Comparison of ENCODE assay signal across 8 cellular contexts in genomic region chr1:28507247-28507645, GRCh38. TPM values are rescaled to one million over a fixed set of nuclear protein-coding genes. Genes with fewer than 3 reads are reported as not detected.
DNase-seq lines count a peak whose midpoint lies in the region; ATAC-seq and TF ChIP-seq lines count a peak whose summit lies in the region.

No MANE protein-coding gene starts in this region.

- H3K4me3 ChIP-seq in foreskin fibroblast (ENCODE audit: low read depth in 1 of 2, low read length in 2 of 2) (peak overlapping the region; percentile 72 to 99), skin epidermis (peak overlapping the region; percentile 65 to 86 (median 83))

- H3K27ac Mint-ChIP-seq in WTC11, result peak overlapping the region; percentile 99

- H3K27me3 Mint-ChIP-seq in WTC11 (ENCODE audit: low read depth), result peaks cover 7% of the 10 kb centered on the region

- H3K36me3 Mint-ChIP-seq in WTC11, result peaks cover 68% of the 10 kb centered on the region

- H3K27ac ChIP-seq in skin epidermis, result peak overlapping the region in 20 of 21 experiments; percentile 78 to 96 (median 90)

- no peak for TF ChIP-seq CTCF in WTC11 (IDR thresholded peaks at IDR 0.05)
- no peak for TF ChIP-seq CTCF in foreskin fibroblast (IDR thresholded peaks at IDR 0.05; ENCODE audit: low read depth, low read length)

- peaks cover 36% of the 10 kb centered on the region for H3K4me1 Mint-ChIP-seq in WTC11

- peak overlapping the region; percentile 99 for H3K4me3 Mint-ChIP-seq in WTC11

- CTCF ChIA-PET in WTC11 (lab: Charles Lee), result no interaction called here

- ATAC-seq in WTC11 (no peak), GM19467 (IDR thresholded peaks at IDR 0.05; ENCODE audit: unreplicated experiment) (no peak), HG02588 (IDR thresholded peaks at IDR 0.05; ENCODE audit: unreplicated experiment) (no peak)

- POLR2A ChIA-PET in WTC11 (lab: Charles Lee), result interaction anchor here (0.8 to 3.1 kb wide), 4 partner anchors 11 to 271 kb away, joined by 3 to 12 read pairs (median 4); partner anchors contain the start of gene ATP5IF1

- DNase-seq in DMS 273 (lab: John Stamatoyannopoulos, UW; ENCODE audit: unreplicated experiment), result peak; percentile 50
- DNase-seq in DMS 273 treated with DMSO at 0.1 percent for 48 hours (lab: John Stamatoyannopoulos, UW), result no peak
- DNase-seq in WTC11 (ENCODE audit: low spot score), result no peak
- peak in 1 of 2 donors; percentile 26 for DNase-seq in foreskin fibroblast
- no peak for DNase-seq in SW480 (ENCODE audit: low spot score)

- no peaks in the 10 kb centered on the region for H3K9me3 Mint-ChIP-seq in WTC11

TF ChIP-seq in WTC11, 78 proteins besides CTCF, POLR2A, EP300 and RAD21 (continues in another document):
- TF ChIP-seq SOX15 (CRISPR knock-in tag; IDR thresholded peaks at IDR 0.05) (no peak), ETV6 (CRISPR knock-in tag; IDR thresholded peaks at IDR 0.05) (no peak), NFATC4 (CRISPR knock-in tag; IDR thresholded peaks at IDR 0.05) (no peak; the same call in 1 of the 2 replicates), E2F1 (CRISPR knock-in tag; IDR thresholded peaks at IDR 0.05) (no peak), ZMAT4 (CRISPR knock-in tag; IDR thresholded peaks at IDR 0.05) (peak; percentile 41; the same call in 1 of the 2 replicates), AR (CRISPR knock-in tag; IDR thresholded peaks at IDR 0.05) (peak; percentile 91), ESRRA (CRISPR knock-in tag; IDR thresholded peaks at IDR 0.05; ENCODE audit: borderline replicate concordance) (no peak), TCF7 (CRISPR knock-in tag; IDR thresholded peaks at IDR 0.05; ENCODE audit: low read depth) (no peak), PRRX2 (CRISPR knock-in tag; IDR thresholded peaks at IDR 0.05) (0 out of 2 replicates have a peak, but pooled peaks have one; percentile 64), RORB (CRISPR knock-in tag; IDR thresholded peaks at IDR 0.05) (no peak), ZNF671 (CRISPR knock-in tag; IDR thresholded peaks at IDR 0.05) (peak; percentile 91; the same call in 1 of the 2 replicates), ZNF219 (CRISPR knock-in tag; IDR thresholded peaks at IDR 0.05; ENCODE audit: borderline replicate concordance) (no peak), ZNF532 (CRISPR knock-in tag; IDR thresholded peaks at IDR 0.05; ENCODE audit: borderline replicate concordance) (peak; percentile 27), FOXJ3 (CRISPR knock-in tag; IDR thresholded peaks at IDR 0.05; ENCODE audit: borderline replicate concordance) (no peak), ZNF425 (CRISPR knock-in tag; conservative IDR thresholded peaks at IDR 0.05) (peak; percentile 92), ZNF232 (CRISPR knock-in tag; IDR thresholded peaks at IDR 0.05) (no peak; the same call in 1 of the 2 replicates), NFE2L1 (CRISPR knock-in tag; IDR thresholded peaks at IDR 0.05) (no peak), ERG (CRISPR knock-in tag; IDR thresholded peaks at IDR 0.05) (peak; percentile 85), OVOL2 (CRISPR knock-in tag; IDR thresholded peaks at IDR 0.05; ENCODE audit: borderline replicate concordance) (no peak), EMX1 (CRISPR knock-in tag; IDR thresholded peaks at IDR 0.05) (peak; percentile 67)

RNA-seq across cellular contexts. Expression of gene RCC1, which starts 1.4 kb away (rescaled TPM):
- total RNA-seq in WTC11 (2021), result 93.2 to 103 TPM (median 98.2 TPM) in 3 replicates

RNA-seq across cellular contexts. Expression of gene TRNAU1AP, which starts 45.6 kb away (rescaled TPM):
- total RNA-seq in WTC11 (2021), result 30.4 to 40.6 TPM (median 34.0 TPM) in 3 replicates
